ENCODE assay signal across 8 cellular contexts in the genomic region with DNA sequence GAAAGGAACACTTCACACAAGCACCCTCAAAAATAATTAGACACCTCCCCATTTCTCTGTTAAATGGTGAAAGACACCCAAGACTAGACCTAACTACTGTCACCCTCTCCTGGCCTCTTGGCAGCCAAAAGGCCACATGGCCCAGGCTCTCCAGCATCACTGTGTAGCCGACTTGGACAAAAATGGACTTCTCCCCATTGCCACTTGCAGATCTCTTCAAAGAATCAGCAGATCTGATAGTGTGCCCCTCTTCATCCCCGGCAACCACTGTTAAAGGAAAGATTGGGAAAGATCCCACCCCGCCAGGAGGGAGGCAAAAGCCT. TPM values are rescaled to one million over a fixed set of nuclear protein-coding genes. Genes with fewer than 3 reads are reported as not detected.
DNase-seq lines count a peak whose midpoint lies in the region; ATAC-seq and TF ChIP-seq lines count a peak whose summit lies in the region.

No MANE protein-coding gene starts in this region.

- no peaks in the 10 kb centered on the region for H3K9me3 Mint-ChIP-seq in activated CD8-positive, alpha-beta memory T cell treated with anti-CD3 and anti-CD28 coated beads, Interleukin-2, amount 10 ng/mL, durations not matched to agents 7 days and 5 days (ENCODE audit: low read depth)
- no peaks in the 10 kb centered on the region for H3K9me3 Mint-ChIP-seq in activated CD8-positive, alpha-beta T cell treated with anti-CD3 and anti-CD28 coated beads, Interleukin-2, amount 10 ng/mL, durations not matched to agents 7 days and 5 days (ENCODE audit: insufficient read depth)
- no peaks in the 10 kb centered on the region for H3K9me3 Mint-ChIP-seq in stimulated activated effector memory CD8-positive, alpha-beta T cell treated with anti-CD3 and anti-CD28 coated beads, Interleukin-12 subunit alpha, Interleukin-12 subunit beta, amount 100 ng/mL, for 72 hours

- H4K20me1 ChIP-seq in hepatocyte (ENCODE audit: insufficient read depth, poor library complexity, severe bottlenecking) (no peaks in the 10 kb centered on the region), PC-9 (ENCODE audit: insufficient read depth) (no peaks in the 10 kb centered on the region)

- peak overlapping the region; percentile 89 for H3K4me3 Mint-ChIP-seq in activated CD8-positive, alpha-beta memory T cell treated with anti-CD3 and anti-CD28 coated beads, Interleukin-2, amount 10 ng/mL, durations not matched to agents 7 days and 5 days
- H3K4me3 Mint-ChIP-seq in activated CD8-positive, alpha-beta T cell treated with anti-CD3 and anti-CD28 coated beads, Interleukin-2, amount 10 ng/mL, durations not matched to agents 7 days and 5 days: peak overlapping the region; percentile 94
- H3K4me3 Mint-ChIP-seq in stimulated activated effector memory CD8-positive, alpha-beta T cell treated with anti-CD3 and anti-CD28 coated beads, Interleukin-12 subunit alpha, Interleukin-12 subunit beta, amount 100 ng/mL, for 72 hours: peak overlapping the region; percentile 93

- CTCF ChIA-PET in activated CD8-positive, alpha-beta memory T cell treated with anti-CD3 and anti-CD28 coated beads, Interleukin-2, amount 10 ng/mL, durations not matched to agents 7 days and 5 days (lab: Charles Lee): interaction anchor here (1.0 to 1.4 kb wide), 2 partner anchors 13 to 349 kb away, joined by 3 to 4 read pairs; no protein-coding TSS in a partner anchor
- CTCF ChIA-PET in activated CD8-positive, alpha-beta T cell treated with anti-CD3 and anti-CD28 coated beads, Interleukin-2, amount 10 ng/mL, durations not matched to agents 7 days and 5 days (lab: Charles Lee): interaction anchor here (1.2 to 2.5 kb wide), 2 partner anchors 7 to 181 kb away, joined by 3 to 6 read pairs; no protein-coding TSS in a partner anchor
- CTCF ChIA-PET in PC-9 (lab: Charles Lee): no interaction called here

- no peaks in the 10 kb centered on the region for H3K27me3 ChIP-seq in hepatocyte
- H3K27me3 ChIP-seq in PC-9 (ENCODE audit: insufficient read depth, low read depth): no peaks in the 10 kb centered on the region

- H2AFZ ChIP-seq in hepatocyte: no peak overlapping the region
- no peak overlapping the region for H2AFZ ChIP-seq in PC-9

- no TSS peak for BruUV-seq in PC-9 (replicated peaks; lab: Mats Ljungman, UMichigan)

- WGBS in hepatocyte (ENCODE audit: low lambda C conversion rate, missing lambda C conversion rate): 50% methylated on average over 3 of the region's 3 CpGs

- no peaks in the 10 kb centered on the region for H3K36me3 ChIP-seq in hepatocyte (replicated peaks; ENCODE audit: insufficient read depth, low read depth)
- H3K36me3 ChIP-seq in PC-9 (ENCODE audit: low read depth): no peaks in the 10 kb centered on the region

- POLR2A ChIA-PET in activated CD8-positive, alpha-beta T cell treated with anti-CD3 and anti-CD28 coated beads, Interleukin-2, amount 10 ng/mL, durations not matched to agents 7 days and 5 days (lab: Charles Lee): interaction anchor here (1.5 to 4.4 kb wide), 4 partner anchors 8 to 371 kb away, joined by 3 to 26 read pairs (median 6); no protein-coding TSS in a partner anchor
- POLR2A ChIA-PET in PC-9 (lab: Charles Lee; ENCODE audit: unreplicated experiment): no interaction called here

- H3K4me3 ChIP-seq in hepatocyte: peak overlapping the region; percentile 9
- no peak overlapping the region for H3K4me3 ChIP-seq in PC-9

- H3K9me2 ChIP-seq in hepatocyte (replicated peaks; ENCODE audit: insufficient read depth) (no peaks in the 10 kb centered on the region), PC-9 (ENCODE audit: insufficient read depth) (no peaks in the 10 kb centered on the region)

- TF ChIP-seq CTCF in hepatocyte (IDR thresholded peaks at IDR 0.05; ENCODE audit: poor library complexity) (no peak), PC-9 (conservative IDR thresholded peaks at IDR 0.05) (no peak)

- H3K4me1 ChIP-seq in hepatocyte (ENCODE audit: insufficient read depth): peaks cover 22% of the 10 kb centered on the region
- H3K4me1 ChIP-seq in PC-9 (replicated peaks; ENCODE audit: insufficient read depth): no peaks in the 10 kb centered on the region

- peaks cover 15% of the 10 kb centered on the region for H3K4me1 Mint-ChIP-seq in activated CD8-positive, alpha-beta memory T cell treated with anti-CD3 and anti-CD28 coated beads, Interleukin-2, amount 10 ng/mL, durations not matched to agents 7 days and 5 days
- H3K4me1 Mint-ChIP-seq in activated CD8-positive, alpha-beta T cell treated with anti-CD3 and anti-CD28 coated beads, Interleukin-2, amount 10 ng/mL, durations not matched to agents 7 days and 5 days (ENCODE audit: low read depth): peaks cover 17% of the 10 kb centered on the region
- H3K4me1 Mint-ChIP-seq in stimulated activated effector memory CD8-positive, alpha-beta T cell treated with anti-CD3 and anti-CD28 coated beads, Interleukin-12 subunit alpha, Interleukin-12 subunit beta, amount 100 ng/mL, for 72 hours: peaks cover 8% of the 10 kb centered on the region

- peak overlapping the region; percentile 78 for H3K4me2 ChIP-seq in hepatocyte
- H3K4me2 ChIP-seq in PC-9: no peak overlapping the region

- peak overlapping the region; percentile 96 for H3K27ac ChIP-seq in hepatocyte
- H3K27ac ChIP-seq in PC-9: no peak overlapping the region

- no peaks in the 10 kb centered on the region for H3F3A ChIP-seq in PC-9 (ENCODE audit: insufficient read depth, low read depth)

- H3K79me2 ChIP-seq in hepatocyte (peaks cover 34% of the 10 kb centered on the region), PC-9 (ENCODE audit: low read depth) (no peaks in the 10 kb centered on the region)

- peak overlapping the region; percentile 94 for H3K27ac Mint-ChIP-seq in activated CD8-positive, alpha-beta memory T cell treated with anti-CD3 and anti-CD28 coated beads, Interleukin-2, amount 10 ng/mL, durations not matched to agents 7 days and 5 days
- H3K27ac Mint-ChIP-seq in activated CD8-positive, alpha-beta T cell treated with anti-CD3 and anti-CD28 coated beads, Interleukin-2, amount 10 ng/mL, durations not matched to agents 7 days and 5 days: peak overlapping the region; percentile 97
- peak overlapping the region; percentile 97 for H3K27ac Mint-ChIP-seq in stimulated activated effector memory CD8-positive, alpha-beta T cell treated with anti-CD3 and anti-CD28 coated beads, Interleukin-12 subunit alpha, Interleukin-12 subunit beta, amount 100 ng/mL, for 72 hours

- no peaks in the 10 kb centered on the region for H3K9me3 ChIP-seq in hepatocyte (ENCODE audit: low read depth)
- no peaks in the 10 kb centered on the region for H3K9me3 ChIP-seq in PC-9 (ENCODE audit: insufficient read depth, low read depth)

- no peak for DNase-seq in activated CD8-positive, alpha-beta memory T cell treated with anti-CD3 and anti-CD28 coated beads, Interleukin-2, amount 10 ng/mL, durations not matched to agents 7 days and 5 days
- DNase-seq in activated CD8-positive, alpha-beta memory T cell treated with anti-CD3 and anti-CD28 coated beads for 24 hours: no peak
- DNase-seq in activated CD8-positive, alpha-beta T cell treated with anti-CD3 and anti-CD28 coated beads, Interleukin-2, amount 10 ng/mL, durations not matched to agents 7 days and 5 days: no peak
- no peak for DNase-seq in hepatocyte (ENCODE audit: low spot score)
- no peak for DNase-seq in stimulated activated effector memory CD8-positive, alpha-beta T cell treated with anti-CD3 and anti-CD28 coated beads, Interleukin-12 subunit alpha, Interleukin-12 subunit beta, amount 100 ng/mL, for 72 hours (ENCODE audit: low spot score in 2 of 2)
- no peak for DNase-seq in PC-9

- peaks cover 21% of the 10 kb centered on the region for H3K36me3 Mint-ChIP-seq in activated CD8-positive, alpha-beta memory T cell treated with anti-CD3 and anti-CD28 coated beads, Interleukin-2, amount 10 ng/mL, durations not matched to agents 7 days and 5 days
- peaks cover 40% of the 10 kb centered on the region for H3K36me3 Mint-ChIP-seq in activated CD8-positive, alpha-beta T cell treated with anti-CD3 and anti-CD28 coated beads, Interleukin-2, amount 10 ng/mL, durations not matched to agents 7 days and 5 days (ENCODE audit: low read depth)
- H3K36me3 Mint-ChIP-seq in stimulated activated effector memory CD8-positive, alpha-beta T cell treated with anti-CD3 and anti-CD28 coated beads, Interleukin-12 subunit alpha, Interleukin-12 subunit beta, amount 100 ng/mL, for 72 hours: peaks cover 38% of the 10 kb centered on the region

- ATAC-seq in activated CD8-positive, alpha-beta memory T cell treated with anti-CD3 and anti-CD28 coated beads, Interleukin-2, amount 10 ng/mL, durations not matched to agents 7 days and 5 days: no peak
- no peak for ATAC-seq in activated CD8-positive, alpha-beta T cell treated with anti-CD3 and anti-CD28 coated beads, Interleukin-2, amount 10 ng/mL, durations not matched to agents 7 days and 5 days
- no peak for ATAC-seq in stimulated activated effector memory CD8-positive, alpha-beta T cell treated with anti-CD3 and anti-CD28 coated beads, Interleukin-12 subunit alpha, Interleukin-12 subunit beta, amount 100 ng/mL, for 72 hours
- no peak for ATAC-seq in HG03039 (IDR thresholded peaks at IDR 0.05; ENCODE audit: unreplicated experiment)
- ATAC-seq in GM18907 (IDR thresholded peaks at IDR 0.05; ENCODE audit: unreplicated experiment): no peak

- H3K27me3 Mint-ChIP-seq in activated CD8-positive, alpha-beta memory T cell treated with anti-CD3 and anti-CD28 coated beads, Interleukin-2, amount 10 ng/mL, durations not matched to agents 7 days and 5 days: no peaks in the 10 kb centered on the region
- H3K27me3 Mint-ChIP-seq in activated CD8-positive, alpha-beta T cell treated with anti-CD3 and anti-CD28 coated beads, Interleukin-2, amount 10 ng/mL, durations not matched to agents 7 days and 5 days (ENCODE audit: low read depth): no peaks in the 10 kb centered on the region

- intact Hi-C loops in PC-9 (cut with micrococcal nuclease; ENCODE audit: unreplicated experiment): no loop called here

RNA-seq across cellular contexts. Expression of gene MID1IP1, which starts 2.0 kb away (rescaled TPM):
- 10 to 100 TPM; 57.9 to 77.7 TPM for total RNA-seq in activated CD8-positive, alpha-beta memory T cell treated with anti-CD3 and anti-CD28 coated beads, Interleukin-2, amount 10 ng/mL, durations not matched to agents 7 days and 5 days
- total RNA-seq in activated CD8-positive, alpha-beta T cell treated with anti-CD3 and anti-CD28 coated beads, Interleukin-2, amount 10 ng/mL, durations not matched to agents 7 days and 5 days: 10 to 100 TPM; 63.5 to 67.5 TPM
- total RNA-seq in hepatocyte (78.8 and 93.3 TPM in 2 replicates), PC-9 (2021) (not detected in 2 replicates)
- 55.7 and 93.2 TPM in 2 replicates for polyA plus RNA-seq in hepatocyte

Comparison
In these comparisons a context has a peak if more than half of its experiments do, and no peak if none do; other contexts are left out.
1. RNA of gene MID1IP1, which starts 2.0 kb away (total RNA-seq): 78.8 to 93.3 TPM in hepatocyte, 57.9 to 77.7 TPM in activated CD8-positive, alpha-beta memory T cell treated with anti-CD3 and anti-CD28 coated beads, Interleukin-2, amount 10 ng/mL, durations not matched to agents 7 days and 5 days and 63.5 to 67.5 TPM in activated CD8-positive, alpha-beta T cell treated with anti-CD3 and anti-CD28 coated beads, Interleukin-2, amount 10 ng/mL, durations not matched to agents 7 days and 5 days; not detected in PC-9; every median in the first group is over 10 times any median in the second.
2. Peak in every context shown above with its lines, with median percentiles within 50 percentile points of each other: H3K27ac Mint-ChIP-seq and H3K4me3 Mint-ChIP-seq.